In the genomic region with DNA sequence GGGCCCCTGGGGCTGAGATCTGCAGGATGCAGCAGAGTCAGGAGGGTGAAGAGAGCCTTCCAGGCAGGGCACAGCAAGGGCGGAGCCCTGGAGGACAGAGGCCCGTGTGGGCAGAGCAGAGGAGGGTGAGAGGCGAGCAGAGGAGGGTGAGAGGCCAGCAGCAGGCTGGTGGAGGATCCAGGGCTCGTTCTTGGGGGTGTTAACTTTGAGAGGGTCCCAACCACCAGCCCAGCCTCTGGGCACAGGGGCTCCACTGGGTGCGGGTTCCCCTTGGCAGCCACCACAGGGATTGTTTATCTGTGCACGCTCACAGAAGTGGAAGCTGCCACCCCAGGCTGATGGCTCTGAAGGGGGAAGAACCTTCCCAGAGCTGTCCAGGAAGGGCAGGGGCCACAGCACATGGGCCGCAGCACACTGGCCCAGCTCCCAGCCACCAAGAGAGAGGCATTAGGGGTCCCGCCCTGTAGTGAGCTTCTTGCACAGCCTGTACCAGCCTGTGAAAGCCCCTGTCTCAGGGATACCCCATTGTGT, we compare ENCODE assay signal across 1 cellular context.
TF ChIP-seq lines count a peak whose summit lies in the region.

No MANE protein-coding gene starts in this region.

TF ChIP-seq in HepG2, 621 proteins besides CTCF, POLR2A, EP300 and RAD21 (continued from another document):
- TF ChIP-seq SP5 (CRISPR knock-in tag; IDR thresholded peaks at IDR 0.05; ENCODE audit: borderline replicate concordance, low read depth): no peak
- no peak for TF ChIP-seq ZNF34 (CRISPR knock-in tag; IDR thresholded peaks at IDR 0.05; ENCODE audit: borderline replicate concordance)
- TF ChIP-seq, protein P1, sequence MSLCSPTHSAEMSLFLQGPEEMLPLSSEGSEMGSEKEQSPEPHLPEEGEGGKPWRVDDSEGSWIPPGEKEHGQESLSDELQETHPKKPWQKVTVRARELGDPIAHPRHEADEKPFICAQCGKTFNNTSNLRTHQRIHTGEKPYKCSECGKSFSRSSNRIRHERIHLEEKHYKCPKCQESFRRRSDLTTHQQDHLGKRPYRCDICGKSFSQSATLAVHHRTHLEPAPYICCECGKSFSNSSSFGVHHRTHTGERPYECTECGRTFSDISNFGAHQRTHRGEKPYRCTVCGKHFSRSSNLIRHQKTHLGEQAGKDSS (CRISPR knock-in tag; IDR thresholded peaks at IDR 0.05; ENCODE audit: borderline replicate concordance, low read depth): 0 out of 2 replicates have a peak, but pooled peaks have one; percentile 44
- no peak for TF ChIP-seq MBD4 (IDR thresholded peaks at IDR 0.05; ENCODE audit: borderline replicate concordance, low read length)
- no peak for TF ChIP-seq NFYB (CRISPR knock-in tag; IDR thresholded peaks at IDR 0.05)
- no peak for TF ChIP-seq MYC (CRISPR knock-in tag; IDR thresholded peaks at IDR 0.05; ENCODE audit: borderline replicate concordance)
- TF ChIP-seq RERE (CRISPR knock-in tag; IDR thresholded peaks at IDR 0.05; ENCODE audit: low read depth): no peak
- TF ChIP-seq, protein P2, sequence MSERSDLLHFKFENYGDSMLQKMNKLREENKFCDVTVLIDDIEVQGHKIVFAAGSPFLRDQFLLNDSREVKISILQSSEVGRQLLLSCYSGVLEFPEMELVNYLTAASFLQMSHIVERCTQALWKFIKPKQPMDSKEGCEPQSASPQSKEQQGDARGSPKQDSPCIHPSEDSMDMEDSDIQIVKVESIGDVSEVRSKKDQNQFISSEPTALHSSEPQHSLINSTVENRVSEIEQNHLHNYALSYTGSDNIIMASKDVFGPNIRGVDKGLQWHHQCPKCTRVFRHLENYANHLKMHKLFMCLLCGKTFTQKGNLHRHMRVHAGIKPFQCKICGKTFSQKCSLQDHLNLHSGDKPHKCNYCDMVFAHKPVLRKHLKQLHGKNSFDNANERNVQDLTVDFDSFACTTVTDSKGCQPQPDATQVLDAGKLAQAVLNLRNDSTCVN (CRISPR knock-in tag; IDR thresholded peaks at IDR 0.05; ENCODE audit: borderline replicate concordance): no peak
- TF ChIP-seq CBX1 (IDR thresholded peaks at IDR 0.05; ENCODE audit: low read depth): no peak
- no peak for TF ChIP-seq GZF1 (CRISPR knock-in tag; IDR thresholded peaks at IDR 0.05)
- TF ChIP-seq TFDP1 (CRISPR knock-in tag; IDR thresholded peaks at IDR 0.05; ENCODE audit: borderline replicate concordance): no peak
- 0 out of 2 replicates have a peak, but pooled peaks have one; percentile 38 for TF ChIP-seq ZNF563 (CRISPR knock-in tag; IDR thresholded peaks at IDR 0.05)
- TF ChIP-seq SMAD9 (CRISPR knock-in tag; IDR thresholded peaks at IDR 0.05): no peak
- no peak for TF ChIP-seq GPBP1L1 (CRISPR knock-in tag; IDR thresholded peaks at IDR 0.05)
- TF ChIP-seq, protein P3, sequence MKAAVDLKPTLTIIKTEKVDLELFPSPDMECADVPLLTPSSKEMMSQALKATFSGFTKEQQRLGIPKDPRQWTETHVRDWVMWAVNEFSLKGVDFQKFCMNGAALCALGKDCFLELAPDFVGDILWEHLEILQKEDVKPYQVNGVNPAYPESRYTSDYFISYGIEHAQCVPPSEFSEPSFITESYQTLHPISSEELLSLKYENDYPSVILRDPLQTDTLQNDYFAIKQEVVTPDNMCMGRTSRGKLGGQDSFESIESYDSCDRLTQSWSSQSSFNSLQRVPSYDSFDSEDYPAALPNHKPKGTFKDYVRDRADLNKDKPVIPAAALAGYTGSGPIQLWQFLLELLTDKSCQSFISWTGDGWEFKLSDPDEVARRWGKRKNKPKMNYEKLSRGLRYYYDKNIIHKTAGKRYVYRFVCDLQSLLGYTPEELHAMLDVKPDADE (CRISPR knock-in tag; IDR thresholded peaks at IDR 0.05): no peak
- TF ChIP-seq SRSF4 (IDR thresholded peaks at IDR 0.05; ENCODE audit: low read depth, low read length, poor library complexity, severe bottlenecking): no peak
- no peak for TF ChIP-seq KDM1A (CRISPR knock-in tag; IDR thresholded peaks at IDR 0.05)
- TF ChIP-seq ELF3 (CRISPR knock-in tag; IDR thresholded peaks at IDR 0.05): no peak
- TF ChIP-seq, protein P4, sequence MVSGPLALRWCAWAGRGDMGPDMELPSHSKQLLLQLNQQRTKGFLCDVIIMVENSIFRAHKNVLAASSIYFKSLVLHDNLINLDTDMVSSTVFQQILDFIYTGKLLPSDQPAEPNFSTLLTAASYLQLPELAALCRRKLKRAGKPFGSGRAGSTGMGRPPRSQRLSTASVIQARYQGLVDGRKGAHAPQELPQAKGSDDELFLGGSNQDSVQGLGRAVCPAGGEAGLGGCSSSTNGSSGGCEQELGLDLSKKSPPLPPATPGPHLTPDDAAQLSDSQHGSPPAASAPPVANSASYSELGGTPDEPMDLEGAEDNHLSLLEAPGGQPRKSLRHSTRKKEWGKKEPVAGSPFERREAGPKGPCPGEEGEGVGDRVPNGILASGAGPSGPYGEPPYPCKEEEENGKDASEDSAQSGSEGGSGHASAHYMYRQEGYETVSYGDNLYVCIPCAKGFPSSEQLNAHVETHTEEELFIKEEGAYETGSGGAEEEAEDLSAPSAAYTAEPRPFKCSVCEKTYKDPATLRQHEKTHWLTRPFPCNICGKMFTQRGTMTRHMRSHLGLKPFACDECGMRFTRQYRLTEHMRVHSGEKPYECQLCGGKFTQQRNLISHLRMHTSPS (CRISPR knock-in tag; IDR thresholded peaks at IDR 0.05; ENCODE audit: low read depth): 0 out of 2 replicates have a peak, but pooled peaks have one; percentile 27
- no peak for TF ChIP-seq ZNF33A (CRISPR knock-in tag; IDR thresholded peaks at IDR 0.05; ENCODE audit: borderline replicate concordance)
- TF ChIP-seq HNRNPL (IDR thresholded peaks at IDR 0.05; ENCODE audit: low read depth, low read length): peak; percentile 87
